1 cellular context compared by ENCODE assay signal in the genomic region with DNA sequence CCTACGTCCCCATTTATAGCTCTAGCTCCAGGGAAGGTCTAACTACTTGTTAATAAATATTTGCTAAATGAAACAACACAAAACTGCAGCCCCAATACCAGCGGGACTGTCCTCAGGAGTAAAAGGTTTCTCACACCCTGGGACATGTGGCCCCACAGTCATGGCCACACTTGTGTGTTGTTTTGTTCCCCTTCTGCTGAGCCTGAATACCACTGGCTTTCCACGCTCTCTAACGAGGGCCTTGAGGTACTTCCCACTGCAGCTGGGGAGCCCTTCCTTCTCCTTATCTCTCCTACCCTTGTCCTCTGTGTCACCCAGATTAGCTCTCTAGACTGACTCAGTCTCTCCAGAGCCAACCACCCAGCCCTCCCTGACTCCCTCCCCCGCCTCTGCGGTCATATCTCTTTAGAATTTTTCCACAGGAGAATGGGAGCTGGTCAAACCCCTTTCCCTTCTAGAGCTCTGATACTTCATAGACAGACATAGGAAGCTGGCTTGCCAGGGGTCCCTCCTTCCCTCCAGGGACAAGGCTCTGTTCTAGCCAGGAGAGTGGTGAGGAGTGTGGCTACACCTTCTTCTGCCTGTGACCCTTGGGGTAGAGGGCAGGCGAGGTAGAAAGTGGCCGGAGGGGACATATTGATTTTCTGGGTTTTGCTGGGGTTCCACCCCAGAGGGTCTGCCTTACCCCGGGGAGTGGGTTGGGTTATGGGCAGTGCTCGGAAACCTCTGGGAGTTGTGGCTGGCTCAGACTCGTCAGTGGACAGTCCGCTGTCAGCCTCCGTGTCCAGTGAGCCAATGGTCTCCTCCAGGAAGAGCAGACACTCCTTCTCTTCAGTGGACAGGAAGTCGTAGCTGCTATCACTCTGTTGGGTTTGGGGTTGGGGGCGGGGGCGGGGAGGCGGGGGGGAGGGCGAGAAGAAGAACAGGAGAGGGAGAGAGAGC.
A peak's percentile ranks its signal among the peaks of the same experiment; 100 is the strongest.
TF ChIP-seq lines count a peak whose summit lies in the region.

No MANE protein-coding gene starts in this region.

TF ChIP-seq in K562, 482 proteins besides CTCF, POLR2A, EP300 and RAD21 (continued from another document and continues in another):
- TF ChIP-seq ZNF280B (CRISPR knock-in tag; IDR thresholded peaks at IDR 0.05), result peak; percentile 62; the same call in 1 of the 2 replicates
- peak; percentile 100 for TF ChIP-seq DPF2 (IDR thresholded peaks at IDR 0.05)
- no peak for TF ChIP-seq SIRT6 (IDR thresholded peaks at IDR 0.05; ENCODE audit: low read depth, low read length)
- peak; percentile 92 for TF ChIP-seq NFXL1 (CRISPR knock-in tag; IDR thresholded peaks at IDR 0.05)
- peak; percentile 92 to 99 for TF ChIP-seq TEAD1 (CRISPR knock-in tag; IDR thresholded peaks at IDR 0.05)
- peak; percentile 97 for TF ChIP-seq NCOA1 (IDR thresholded peaks at IDR 0.05; ENCODE audit: low read depth)
- TF ChIP-seq HSF4 (CRISPR knock-in tag; IDR thresholded peaks at IDR 0.05; ENCODE audit: borderline replicate concordance), result peak; percentile 99
- no peak for TF ChIP-seq CEBPG (CRISPR knock-in tag; IDR thresholded peaks at IDR 0.05)
- no peak for TF ChIP-seq CEBPG (tag; conservative IDR thresholded peaks at IDR 0.05 in 1 of 2, IDR thresholded peaks at IDR 0.05 in 1 of 2)
- TF ChIP-seq ZNF184 (CRISPR knock-in tag; IDR thresholded peaks at IDR 0.05), result no peak
- no peak for TF ChIP-seq NCOA4 (IDR thresholded peaks at IDR 0.05; ENCODE audit: partially characterized antibody)
- TF ChIP-seq NEUROD1 (IDR thresholded peaks at IDR 0.05; ENCODE audit: borderline replicate concordance, low read depth, low read length, partially characterized antibody), result peak; percentile 97
- TF ChIP-seq ZBED1 (IDR thresholded peaks at IDR 0.05), result peak; percentile 94
- no peak for TF ChIP-seq ZC3H8 (IDR thresholded peaks at IDR 0.05)
- TF ChIP-seq ZNF282 (CRISPR knock-in tag; IDR thresholded peaks at IDR 0.05), result no peak
- peak; percentile 97 for TF ChIP-seq ARID3B (CRISPR knock-in tag; IDR thresholded peaks at IDR 0.05; ENCODE audit: borderline replicate concordance)
- TF ChIP-seq ZNF143 (CRISPR knock-in tag; IDR thresholded peaks at IDR 0.05), result 0 out of 2 replicates have a peak, but pooled peaks have one; percentile 40
- TF ChIP-seq HDAC1 (IDR thresholded peaks at IDR 0.05), result peak; percentile 85 to 95
- TF ChIP-seq CCAR2 (IDR thresholded peaks at IDR 0.05; ENCODE audit: low read depth, low read length), result 0 out of 2 replicates have a peak, but pooled peaks have one; percentile 91
- TF ChIP-seq EP400 (IDR thresholded peaks at IDR 0.05), result peak; percentile 91
- TF ChIP-seq ZC3H11A (IDR thresholded peaks at IDR 0.05; ENCODE audit: low read depth, low read length), result no peak
- TF ChIP-seq PHF21A (IDR thresholded peaks at IDR 0.05; ENCODE audit: borderline replicate concordance, low read depth), result peak; percentile 94; the same call in 1 of the 2 replicates
- no peak for TF ChIP-seq ZFP36 (IDR thresholded peaks at IDR 0.05; ENCODE audit: low read depth, low read length, partially characterized antibody)
- peak; percentile 71; the same call in 1 of the 2 replicates for TF ChIP-seq SREBF2 (CRISPR knock-in tag; IDR thresholded peaks at IDR 0.05)
- no peak for TF ChIP-seq RERE (CRISPR knock-in tag; IDR thresholded peaks at IDR 0.05; ENCODE audit: borderline replicate concordance)
- TF ChIP-seq THRAP3 (IDR thresholded peaks at IDR 0.05; ENCODE audit: borderline replicate concordance), result no peak; the same call in 1 of the 2 replicates
- peak; percentile 91; the same call in 1 of the 2 replicates for TF ChIP-seq ZBTB2 (IDR thresholded peaks at IDR 0.05)
- peak; percentile 84; the same call in 1 of the 2 replicates for TF ChIP-seq ZFPM2 (CRISPR knock-in tag; IDR thresholded peaks at IDR 0.05)
- peak; percentile 99 for TF ChIP-seq ZNF583 (CRISPR knock-in tag; IDR thresholded peaks at IDR 0.05)
- TF ChIP-seq DEAF1 (CRISPR knock-in tag; IDR thresholded peaks at IDR 0.05), result peak; percentile 62
- TF ChIP-seq, protein P1, sequence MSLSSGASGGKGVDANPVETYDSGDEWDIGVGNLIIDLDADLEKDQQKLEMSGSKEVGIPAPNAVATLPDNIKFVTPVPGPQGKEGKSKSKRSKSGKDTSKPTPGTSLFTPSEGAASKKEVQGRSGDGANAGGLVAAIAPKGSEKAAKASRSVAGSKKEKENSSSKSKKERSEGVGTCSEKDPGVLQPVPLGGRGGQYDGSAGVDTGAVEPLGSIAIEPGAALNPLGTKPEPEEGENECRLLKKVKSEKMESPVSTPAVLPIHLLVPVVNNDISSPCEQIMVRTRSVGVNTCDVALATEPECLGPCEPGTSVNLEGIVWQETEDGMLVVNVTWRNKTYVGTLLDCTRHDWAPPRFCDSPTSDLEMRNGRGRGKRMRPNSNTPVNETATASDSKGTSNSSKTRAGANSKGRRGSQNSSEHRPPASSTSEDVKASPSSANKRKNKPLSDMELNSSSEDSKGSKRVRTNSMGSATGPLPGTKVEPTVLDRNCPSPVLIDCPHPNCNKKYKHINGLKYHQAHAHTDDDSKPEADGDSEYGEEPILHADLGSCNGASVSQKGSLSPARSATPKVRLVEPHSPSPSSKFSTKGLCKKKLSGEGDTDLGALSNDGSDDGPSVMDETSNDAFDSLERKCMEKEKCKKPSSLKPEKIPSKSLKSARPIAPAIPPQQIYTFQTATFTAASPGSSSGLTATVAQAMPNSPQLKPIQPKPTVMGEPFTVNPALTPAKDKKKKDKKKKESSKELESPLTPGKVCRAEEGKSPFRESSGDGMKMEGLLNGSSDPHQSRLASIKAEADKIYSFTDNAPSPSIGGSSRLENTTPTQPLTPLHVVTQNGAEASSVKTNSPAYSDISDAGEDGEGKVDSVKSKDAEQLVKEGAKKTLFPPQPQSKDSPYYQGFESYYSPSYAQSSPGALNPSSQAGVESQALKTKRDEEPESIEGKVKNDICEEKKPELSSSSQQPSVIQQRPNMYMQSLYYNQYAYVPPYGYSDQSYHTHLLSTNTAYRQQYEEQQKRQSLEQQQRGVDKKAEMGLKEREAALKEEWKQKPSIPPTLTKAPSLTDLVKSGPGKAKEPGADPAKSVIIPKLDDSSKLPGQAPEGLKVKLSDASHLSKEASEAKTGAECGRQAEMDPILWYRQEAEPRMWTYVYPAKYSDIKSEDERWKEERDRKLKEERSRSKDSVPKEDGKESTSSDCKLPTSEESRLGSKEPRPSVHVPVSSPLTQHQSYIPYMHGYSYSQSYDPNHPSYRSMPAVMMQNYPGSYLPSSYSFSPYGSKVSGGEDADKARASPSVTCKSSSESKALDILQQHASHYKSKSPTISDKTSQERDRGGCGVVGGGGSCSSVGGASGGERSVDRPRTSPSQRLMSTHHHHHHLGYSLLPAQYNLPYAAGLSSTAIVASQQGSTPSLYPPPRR (CRISPR knock-in tag; IDR thresholded peaks at IDR 0.05; ENCODE audit: borderline replicate concordance), result peak; percentile 90; the same call in 1 of the 2 replicates
- peak; percentile 100 for TF ChIP-seq MTA2 (IDR thresholded peaks at IDR 0.05; ENCODE audit: low read depth)
- TF ChIP-seq ZBTB11 (CRISPR knock-in tag; IDR thresholded peaks at IDR 0.05), result peak in 2 of 3 experiments; percentile 35 to 93; a peak in 3 of 6 replicates
- peak; percentile 95 for TF ChIP-seq MTA3 (IDR thresholded peaks at IDR 0.05; ENCODE audit: borderline replicate concordance)
- TF ChIP-seq BRF1 (IDR thresholded peaks at IDR 0.05; ENCODE audit: borderline replicate concordance, extremely low read depth, insufficient read length), result no peak
